ENCODE assay signal across 24 cellular contexts in genomic region chrX:39302838-39303237, GRCh38.
DNase-seq lines count a peak whose midpoint lies in the region; ATAC-seq, FAIRE-seq and TF ChIP-seq lines count a peak whose summit lies in the region.
"Had no signal": no experiment of that assay in that cellular context is flagged by ENCODE, and none has a peak within 500 bp of the region (broad histone marks: within the 10 kb centered on the region; RNA-seq: fewer than 3 reads in every experiment).

No MANE protein-coding gene starts in this region.

- H3K36me3 ChIP-seq in right atrium auricular region (no peaks in the 10 kb centered on the region), K562 (ENCODE audit: control insufficient read depth, insufficient read depth, low read length) (no peaks in the 10 kb centered on the region), vagina (no peaks in the 10 kb centered on the region)
- H3K36me3 ChIP-seq: BE2C had no signal

- H3K9me3 ChIP-seq in right atrium auricular region (peaks cover 0 to 9% of the 10 kb centered on the region in 2 donors), K562 (replicated peaks; ENCODE audit: control insufficient read depth, insufficient read depth, low read depth, low read length) (no peaks in the 10 kb centered on the region), vagina (no peaks in the 10 kb centered on the region), H9 (ENCODE audit: control insufficient read depth, low read depth, low read length) (peaks cover 26% of the 10 kb centered on the region)
- H3K9me3 ChIP-seq: BE2C had no signal

- CTCF ChIA-PET in activated naive CD4-positive, alpha-beta T cell treated with anti-CD3 and anti-CD28 coated beads for 36 hours (lab: Charles Lee), result interaction anchor here (0.7 kb wide), 1 partner anchor 35 kb away, joined by 4 read pairs; no protein-coding TSS in a partner anchor
- CTCF ChIA-PET in K562 (lab: Yijun Ruan, JAX; ENCODE audit: low intra/inter-chr PET ratio), result no interaction called here

- H3K27ac Mint-ChIP-seq in activated naive CD4-positive, alpha-beta T cell treated with anti-CD3 and anti-CD28 coated beads for 36 hours, result no peak overlapping the region
- H3K27ac Mint-ChIP-seq in H9, result no peak overlapping the region
- H3K27ac Mint-ChIP-seq: CD14-positive monocyte; CD4-positive, alpha-beta memory T cell; CD4-positive, CD25-positive, alpha-beta regulatory T cell; CD8-positive, alpha-beta memory T cell had no signal

- no peak overlapping the region for H3K56ac ChIP-seq in H9 (ENCODE audit: insufficient read length, low read depth, low read length)

- no peak overlapping the region for H2BK120ac ChIP-seq in H9 (ENCODE audit: low read depth, low read length, poor library complexity, severe bottlenecking)

- no peak overlapping the region for H2BK5ac ChIP-seq in H9 (ENCODE audit: insufficient read length, low read length)

- H3K79me1 ChIP-seq in H9 (ENCODE audit: insufficient read depth, low read depth, low read length, poor library complexity, severe bottlenecking), result no peaks in the 10 kb centered on the region

- H3K4me3 ChIP-seq in right atrium auricular region (no peak overlapping the region), K562 (no peak overlapping the region), vagina (no peak overlapping the region)
- H3K4me3 ChIP-seq: BLaER1 had no signal

- intact Hi-C loops in activated naive CD4-positive, alpha-beta T cell treated with anti-CD3 and anti-CD28 coated beads for 36 hours (cut with micrococcal nuclease), result no loop called here
- intact Hi-C loops in Right ventricle myocardium inferior (cut with DNase I) (no loop called here), K562 (cut with micrococcal nuclease) (no loop called here), vagina (cut with DNase I) (no loop called here)

- H3K27me3 Mint-ChIP-seq in activated naive CD4-positive, alpha-beta T cell treated with anti-CD3 and anti-CD28 coated beads for 36 hours (ENCODE audit: low read depth), result no peaks in the 10 kb centered on the region
- no peaks in the 10 kb centered on the region; the same call in none of the 2 replicates for H3K27me3 Mint-ChIP-seq in H9 (ENCODE audit: low read depth)
- H3K27me3 Mint-ChIP-seq: CD4-positive, alpha-beta memory T cell; CD4-positive, CD25-positive, alpha-beta regulatory T cell had no signal

- TF ChIP-seq CTCF in right atrium auricular region (IDR thresholded peaks at IDR 0.05) (no peak), K562 (IDR thresholded peaks at IDR 0.05 in 2 of 3, conservative IDR thresholded peaks at IDR 0.05 in 1 of 3; ENCODE audit: insufficient read depth in 2 of 3, low read depth in 1 of 3, low read length in 3 of 3) (no peak), vagina (IDR thresholded peaks at IDR 0.05) (no peak), H9 (conservative IDR thresholded peaks at IDR 0.05) (no peak)

- no peak overlapping the region for H4K91ac ChIP-seq in H9 (ENCODE audit: insufficient read length, low read depth, low read length)

- H3K4ac ChIP-seq in H9 (ENCODE audit: low read depth, low read length), result no peak overlapping the region

- no peak for TF ChIP-seq RAD21 in K562 (CRISPR knock-in tag; conservative IDR thresholded peaks at IDR 0.05 in 1 of 2, IDR thresholded peaks at IDR 0.05 in 1 of 2)

- H3K9me1 ChIP-seq in K562 (ENCODE audit: control insufficient read depth, insufficient read depth, low read length), result no peaks in the 10 kb centered on the region

- H3K4me1 ChIP-seq in right atrium auricular region, result peaks cover 0 to 4% of the 10 kb centered on the region in 2 donors
- H3K4me1 ChIP-seq in K562 (replicated peaks in 1 of 2; ENCODE audit: control insufficient read depth in 2 of 2, insufficient read depth in 2 of 2, low read length in 2 of 2), result no peaks in the 10 kb centered on the region
- H3K4me1 ChIP-seq in vagina, result no peaks in the 10 kb centered on the region
- H3K4me1 ChIP-seq in H9 (ENCODE audit: insufficient read depth, low read length), result no peaks in the 10 kb centered on the region
- H3K4me1 ChIP-seq: BE2C had no signal

- in situ Hi-C loops in K562 (cut with MboI), result no loop called here

- no peak overlapping the region for H4K8ac ChIP-seq in H9 (replicated peaks; ENCODE audit: insufficient read length, low read depth, low read length)

- H4K20me1 ChIP-seq in K562 (replicated peaks; ENCODE audit: control insufficient read depth, insufficient read depth, low read length) (no peaks in the 10 kb centered on the region), H9 (ENCODE audit: control insufficient read depth, insufficient read depth, insufficient read length) (no peaks in the 10 kb centered on the region)
- H4K20me1 ChIP-seq: BLaER1 had no signal

- peaks cover 40% of the 10 kb centered on the region for H3K4me1 Mint-ChIP-seq in activated naive CD4-positive, alpha-beta T cell treated with anti-CD3 and anti-CD28 coated beads for 36 hours (ENCODE audit: low read depth)
- no peaks in the 10 kb centered on the region for H3K4me1 Mint-ChIP-seq in H9
- H3K4me1 Mint-ChIP-seq: CD14-positive monocyte had no signal

- H3T11ph ChIP-seq in H9 (ENCODE audit: low read length), result no peak overlapping the region

- FAIRE-seq in K562 (lab: Jason Lieb, UNC), result no peak
- FAIRE-seq: D721Med, G401.6, GM12891, GM19239 had no signal

- peaks cover 12% of the 10 kb centered on the region for H3K9me3 Mint-ChIP-seq in activated naive CD4-positive, alpha-beta T cell treated with anti-CD3 and anti-CD28 coated beads for 36 hours
- peaks cover 84 to 87% of the 10 kb centered on the region in 2 experiments for H3K9me3 Mint-ChIP-seq in H9

- H4K5ac ChIP-seq in H9 (ENCODE audit: insufficient read length, low read depth, low read length), result no peak overlapping the region

- H3K9ac ChIP-seq in K562 (ENCODE audit: insufficient read depth in 1 of 2, low read depth in 2 of 2, low read length in 2 of 2) (no peak overlapping the region), H9 (ENCODE audit: extremely low read depth, insufficient read length, low read length) (no peak overlapping the region)
- H3K9ac ChIP-seq: BLaER1 had no signal

- H3K27me3 ChIP-seq in right atrium auricular region (no peaks in the 10 kb centered on the region), K562 (ENCODE audit: control insufficient read depth in 2 of 2, insufficient read depth in 2 of 2, low read length in 2 of 2) (no peaks in the 10 kb centered on the region), vagina (no peaks in the 10 kb centered on the region), H9 (ENCODE audit: insufficient read depth, low read length) (no peaks in the 10 kb centered on the region)
- H3K27me3 ChIP-seq: BE2C, BLaER1 had no signal

- peaks cover 30% of the 10 kb centered on the region for H3K36me3 Mint-ChIP-seq in activated naive CD4-positive, alpha-beta T cell treated with anti-CD3 and anti-CD28 coated beads for 36 hours (ENCODE audit: low read depth)
- H3K36me3 Mint-ChIP-seq in H9 (ENCODE audit: insufficient read depth in 1 of 3, low read depth in 3 of 3), result peaks cover 0 to 13% (median 4%) of the 10 kb centered on the region in 3 experiments; a peak in 5 of 7 replicates
- H3K36me3 Mint-ChIP-seq: CD14-positive monocyte; CD4-positive, alpha-beta memory T cell; CD8-positive, alpha-beta memory T cell had no signal

- H2BK12ac ChIP-seq in H9 (ENCODE audit: insufficient read length, low read depth, low read length), result no peak overlapping the region

- ATAC-seq in Right ventricle myocardium inferior, result no peak
- no peak for ATAC-seq in K562
- no peak for ATAC-seq in HG03039 (IDR thresholded peaks at IDR 0.05; ENCODE audit: unreplicated experiment)

- no peaks in the 10 kb centered on the region for H3K23me2 ChIP-seq in H9 (ENCODE audit: insufficient read length, low read depth, low read length, poor library complexity, severe bottlenecking)

- H2BK20ac ChIP-seq in H9 (ENCODE audit: low read depth, low read length, poor library complexity, severe bottlenecking), result no peak overlapping the region

- no peak overlapping the region for H3K18ac ChIP-seq in H9 (ENCODE audit: insufficient read length, low read depth, low read length)

- H3K27ac ChIP-seq in right atrium auricular region (no peak overlapping the region), K562 (ENCODE audit: extremely low read depth, low read depth, low read length) (no peak overlapping the region), vagina (no peak overlapping the region), H9 (ENCODE audit: insufficient read length, low read depth, low read length) (no peak overlapping the region)
- H3K27ac ChIP-seq: 22Rv1, BLaER1 had no signal

- no peak overlapping the region for H3K14ac ChIP-seq in H9 (ENCODE audit: insufficient read depth, low read length)

- no peak for TF ChIP-seq EP300 in K562 (IDR thresholded peaks at IDR 0.05; ENCODE audit: low read length)

- 0% methylated on average over 1 of the region's 1 CpG for whole genome bisulfite sequencing in K562 (ENCODE audit: insufficient coverage, low coverage, missing lambda C conversion rate)
- no CpG with 5 or more reads among the region's 1 CpG for WGBS in H9 (ENCODE audit: extremely low coverage, insufficient read length, low lambda C conversion rate)

- H3K79me2 ChIP-seq in K562 (ENCODE audit: control insufficient read depth, insufficient read depth, low read length), result no peaks in the 10 kb centered on the region
- no peaks in the 10 kb centered on the region for H3K79me2 ChIP-seq in H9 (ENCODE audit: insufficient read depth, low read length)

- H3K23ac ChIP-seq in H9 (ENCODE audit: insufficient read length, low read depth, low read length), result no peak overlapping the region

- TF ChIP-seq POLR2A in K562 (conservative IDR thresholded peaks at IDR 0.05), result no peak
- no peak for TF ChIP-seq POLR2A in vagina (IDR thresholded peaks at IDR 0.05)

- no peak overlapping the region for H2BK15ac ChIP-seq in H9 (ENCODE audit: low read depth, low read length)

- no peak overlapping the region for H2AK5ac ChIP-seq in H9 (ENCODE audit: insufficient read length, low read length)

- H3K4me2 ChIP-seq in K562 (ENCODE audit: insufficient read depth, low read length) (no peak overlapping the region), H9 (ENCODE audit: insufficient read depth, insufficient read length, low read length) (no peak overlapping the region)
- H3K4me2 ChIP-seq: BLaER1 had no signal

- H3K4me3 Mint-ChIP-seq in activated naive CD4-positive, alpha-beta T cell treated with anti-CD3 and anti-CD28 coated beads for 36 hours, result no peak overlapping the region
- no peak overlapping the region for H3K4me3 Mint-ChIP-seq in H9
- H3K4me3 Mint-ChIP-seq: CD14-positive monocyte; CD4-positive, CD25-positive, alpha-beta regulatory T cell; CD8-positive, alpha-beta memory T cell had no signal

- no TSS peak for BruUV-seq in K562 (replicated peaks; lab: Mats Ljungman, UMichigan)

- H2AFZ ChIP-seq in K562 (ENCODE audit: low read depth, low read length), result no peak overlapping the region
- H2AFZ ChIP-seq in H9 (ENCODE audit: low read length), result no peak overlapping the region

- POLR2A ChIA-PET in K562 (lab: Yijun Ruan, JAX), result no interaction called here

- DNase-seq in activated naive CD4-positive, alpha-beta T cell treated with anti-CD3 and anti-CD28 coated beads for 36 hours, result peak; percentile 25
- DNase-seq in activated naive CD4-positive, alpha-beta T cell treated with Interleukin-2 at 50 U/mL for 16 hours, result no peak
- DNase-seq in right atrium auricular region (ENCODE audit: low spot score) (peak; percentile 9), Right ventricle myocardium inferior (ENCODE audit: missing footprints) (no peak), K562 (ENCODE audit: extremely low read depth in 1 of 4, low spot score in 3 of 4) (no peak), vagina (ENCODE audit: extremely low spot score in 2 of 2) (peak; percentile 46 to 60), H9 (no peak)
- DNase-seq: ACHN; BE2C; C1 segment of cervical spinal cord; CD4-positive, alpha-beta memory T cell; CD4-positive, CD25-positive, alpha-beta regulatory T cell; CD8-positive, alpha-beta memory T cell; COR-L47; DMS79 treated with DMSO at 0.1 percent for 48 hours; GF-D8 had no signal

Comparison
In these comparisons a context has a peak if more than half of its experiments do, and no peak if none do; other contexts are left out.
1. DNase-seq: peak in activated naive CD4-positive, alpha-beta T cell treated with anti-CD3 and anti-CD28 coated beads for 36 hours (single experiment), right atrium auricular region (single experiment) and vagina (2 of 2); none in activated naive CD4-positive, alpha-beta T cell treated with Interleukin-2 at 50 U/mL for 16 hours (single experiment), Right ventricle myocardium inferior (single experiment), K562 (0 of 4) and H9 (single experiment).